ENCODE assay signal across 26 cellular contexts in the genomic region with DNA sequence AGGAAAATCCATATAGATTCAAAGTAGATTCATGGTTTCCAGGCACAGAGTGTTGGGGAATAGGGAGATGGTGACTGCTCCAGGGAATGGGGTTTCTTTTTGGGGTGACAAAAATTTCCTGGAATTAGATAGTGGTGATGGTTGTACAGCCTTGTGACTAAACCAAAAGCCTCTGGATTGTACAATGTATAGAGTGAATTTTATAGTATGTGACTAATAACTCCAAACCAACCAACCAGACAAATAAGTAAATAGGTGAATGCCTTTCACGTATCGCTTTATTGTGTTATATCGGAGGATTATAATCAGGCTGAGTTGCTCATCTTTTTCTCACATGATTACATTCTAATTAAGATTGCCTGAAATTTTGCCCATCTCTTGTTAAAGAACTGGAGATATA. TPM values are rescaled to one million over a fixed set of nuclear protein-coding genes. Genes with fewer than 3 reads are reported as not detected.
DNase-seq lines count a peak whose midpoint lies in the region; ATAC-seq, FAIRE-seq and TF ChIP-seq lines count a peak whose summit lies in the region.
"Had no signal": no experiment of that assay in that cellular context is flagged by ENCODE, and none has a peak within 500 bp of the region (broad histone marks: within the 10 kb centered on the region; RNA-seq: fewer than 3 reads in every experiment).

No MANE protein-coding gene starts in this region.

- H3K4me3 ChIP-seq in BLaER1 treated with 17β-estradiol and CSF1 and Interleukin-3, amounts not matched to agents 10 nM and 100 nM, result no peak overlapping the region
- H3K4me3 ChIP-seq in PC-3 (ENCODE audit: low read length) (no peak overlapping the region), pancreas (no peak overlapping the region)
- H3K4me3 ChIP-seq: A549, GM12878 had no signal

- intact Hi-C loops in PC-3 (cut with micrococcal nuclease), result no loop called here
- intact Hi-C loops in pancreas (cut with DNase I), result no loop called here

- H3F3A ChIP-seq in PC-3 (ENCODE audit: low read length, unreplicated experiment), result no peaks in the 10 kb centered on the region

- DNase-seq in H54 (ENCODE audit: insufficient read length, low spot score), result no peak
- peak; percentile 51 for DNase-seq in PC-3
- no peak for DNase-seq in pancreas
- DNase-seq in NCI-H69 (lab: John Stamatoyannopoulos, UW), result no peak
- no peak for DNase-seq in 8988T
- DNase-seq: AML-193; C1 segment of cervical spinal cord; CD4-positive, alpha-beta memory T cell; CD4-positive, CD25-positive, alpha-beta regulatory T cell; CD8-positive, alpha-beta memory T cell; COR-L47; DMS 273 treated with DMSO at 0.1 percent for 48 hours; DMS79; DND-41; EL; GDM1 had no signal

- TF ChIP-seq CTCF in PC-3 (conservative IDR thresholded peaks at IDR 0.05; ENCODE audit: low read depth, low read length) (no peak), pancreas (IDR thresholded peaks at IDR 0.05) (no peak)

- ATAC-seq in PC-3 (peak; percentile 92), pancreas (no peak)
- ATAC-seq: A549, GM12878 had no signal

- H3K4me2 ChIP-seq in BLaER1 treated with 17β-estradiol and CSF1 and Interleukin-3, amounts not matched to agents 10 nM and 100 nM, result peak overlapping the region in 6 of 11 experiments; percentile 12 to 43 (median 34); a peak in 3 of 22 replicates
- H3K4me2 ChIP-seq in PC-3 (ENCODE audit: low read length), result peak overlapping the region; percentile 21; the same call in 1 of the 2 replicates
- H3K4me2 ChIP-seq: A549 had no signal

- BruUV-seq in PC-3 (replicated peaks; lab: Mats Ljungman, UMichigan), result no TSS peak

- H3K9ac ChIP-seq in BLaER1 treated with 17β-estradiol and CSF1 and Interleukin-3, amounts not matched to agents 10 nM and 100 nM, result no peak overlapping the region
- H3K9ac ChIP-seq in PC-3 (ENCODE audit: low read length), result no peak overlapping the region

- peaks cover 0 to 24% (median 19%) of the 10 kb centered on the region in 10 experiments; a peak in 18 of 20 replicates for H3K4me1 ChIP-seq in BLaER1 treated with 17β-estradiol and CSF1 and Interleukin-3, amounts not matched to agents 10 nM and 100 nM
- H3K4me1 ChIP-seq in PC-3 (ENCODE audit: insufficient read depth, low read length) (peaks cover 4% of the 10 kb centered on the region), pancreas (no peaks in the 10 kb centered on the region)
- H3K4me1 ChIP-seq: A549 had no signal

- peak overlapping the region in 8 of 11 experiments; percentile 29 to 62 (median 46); a peak in 14 of 22 replicates for H3K27ac ChIP-seq in BLaER1 treated with 17β-estradiol and CSF1 and Interleukin-3, amounts not matched to agents 10 nM and 100 nM
- H3K27ac ChIP-seq in PC-3 (ENCODE audit: low read length) (no peak overlapping the region), pancreas (no peak overlapping the region)
- H3K27ac ChIP-seq: A549 had no signal

- no peaks in the 10 kb centered on the region for H4K20me1 ChIP-seq in BLaER1 treated with 17β-estradiol and CSF1 and Interleukin-3, amounts not matched to agents 10 nM and 100 nM
- no peaks in the 10 kb centered on the region for H4K20me1 ChIP-seq in PC-3 (ENCODE audit: low read length)

- H3K9me2 ChIP-seq in PC-3 (replicated peaks; ENCODE audit: low read length), result no peaks in the 10 kb centered on the region

- H3K79me2 ChIP-seq in PC-3 (ENCODE audit: low read length), result no peaks in the 10 kb centered on the region

- POLR2A ChIA-PET in PC-3 (lab: Charles Lee; ENCODE audit: unreplicated experiment), result no interaction called here

- no peak for TF ChIP-seq POLR2A in H54 (IDR thresholded peaks at IDR 0.05; ENCODE audit: low read depth, low read length)

- H3K9me3 ChIP-seq in BLaER1 treated with 17β-estradiol and CSF1 and Interleukin-3, amounts not matched to agents 10 nM and 100 nM (replicated peaks in 1 of 11), result peaks cover 27 to 62% (median 45%) of the 10 kb centered on the region in 11 experiments
- no peaks in the 10 kb centered on the region for H3K9me3 ChIP-seq in PC-3 (ENCODE audit: low read length)
- no peaks in the 10 kb centered on the region for H3K9me3 ChIP-seq in pancreas
- H3K9me3 ChIP-seq: A549 had no signal

- H3K27me3 ChIP-seq in BLaER1 treated with 17β-estradiol and CSF1 and Interleukin-3, amounts not matched to agents 10 nM and 100 nM, result no peaks in the 10 kb centered on the region
- H3K27me3 ChIP-seq in PC-3 (ENCODE audit: low read length) (no peaks in the 10 kb centered on the region), pancreas (no peaks in the 10 kb centered on the region)

- CTCF ChIA-PET in PC-3 (lab: Charles Lee), result no interaction called here

- peak; percentile 72 for FAIRE-seq in H54 (lab: Jason Lieb, UNC)
- FAIRE-seq in pancreas (lab: Jason Lieb, UNC), result no peak
- FAIRE-seq: A549, GM12892, GM18507 had no signal

- H3K36me3 ChIP-seq in BLaER1 treated with 17β-estradiol and CSF1 and Interleukin-3, amounts not matched to agents 10 nM and 100 nM, result no peaks in the 10 kb centered on the region
- no peaks in the 10 kb centered on the region for H3K36me3 ChIP-seq in PC-3 (ENCODE audit: low read depth, low read length)
- no peaks in the 10 kb centered on the region for H3K36me3 ChIP-seq in pancreas

- 93 to 95% methylated on average over 3 of the region's 3 CpGs for WGBS in pancreas, 2 donors

- H2AFZ ChIP-seq in PC-3 (ENCODE audit: low read length), result 0 out of 2 replicates have a peak overlapping the region, but pooled peaks have one; percentile 0

RNA-seq across cellular contexts. Expression of a gene that starts 24.6 kb away (rescaled TPM):
- total RNA-seq in PC-3 (2014; rRNA removed) (56.9 and 57.2 TPM in 2 replicates), pancreas (10 to 100 TPM; 29.8 to 50.3 (median 34.7) TPM)
- polyA plus RNA-seq in pancreas, result 10 to 100 TPM; 12.1 to 12.5 TPM

RNA-seq across cellular contexts. Expression of a gene that starts 52.8 kb away (rescaled TPM):
- total RNA-seq in PC-3 (2014; rRNA removed), result 0.69 and 1.7 TPM in 2 replicates
- total RNA-seq in pancreas, result under 1 TPM in 3 of 6 donors, not detected in 3; 0.28 to 0.50 (median 0.35) TPM
- polyA plus RNA-seq in pancreas, result not detected
- total RNA-seq: A172; B cell; CD4-positive, alpha-beta memory T cell; CD4-positive, CD25-positive, alpha-beta regulatory T cell; CD8-positive, alpha-beta memory T cell; Daoy; G401 had no signal
- polyA plus RNA-seq: CD14-positive monocyte; CD4-positive, alpha-beta memory T cell; CD4-positive, CD25-positive, alpha-beta regulatory T cell; CD8-positive, alpha-beta memory T cell had no signal

Comparison
In these comparisons a context has a peak if more than half of its experiments do, and no peak if none do; other contexts are left out.
1. H3K27ac ChIP-seq: peak in BLaER1 treated with 17β-estradiol and CSF1 and Interleukin-3, amounts not matched to agents 10 nM and 100 nM (8 of 11); none in PC-3 (single experiment) and pancreas (0 of 4).